25 cellular contexts compared by ENCODE assay signal in genomic region chr4:166602068-166602467, GRCh38.
"Had no signal": no experiment of that assay in that cellular context is flagged by ENCODE, and none has a peak within 500 bp of the region (broad histone marks: within the 10 kb centered on the region; RNA-seq: fewer than 3 reads in every experiment).

No MANE protein-coding gene starts in this region.

- H3K4me3 Mint-ChIP-seq: dendritic cell treated with granulocyte-macrophage colony-stimulating factor and Interleukin-4, amounts not matched to agents 40 ng/mL and 50 ng/mL, for 4 days; natural killer cell; stimulated activated naive CD8-positive, alpha-beta T cell treated with anti-CD3 and anti-CD28 coated beads, Interleukin-15, amount 100 ng/mL, for 72 hours had no signal

- H3K9me3 ChIP-seq: colonic mucosa, esophagus muscularis mucosa, gastroesophageal sphincter, lower lobe of right lung, neutrophil, suprapubic skin, transverse colon, upper lobe of right lung, uterus had no signal

- H3K27ac ChIP-seq: colonic mucosa, esophagus muscularis mucosa, foreskin keratinocyte, gastroesophageal sphincter, heart left ventricle, hepatocyte, lower lobe of right lung, neutrophil, skin epidermis, suprapubic skin, transverse colon, upper lobe of right lung, uterus had no signal

- H3K36me3 Mint-ChIP-seq: natural killer cell had no signal

- H3K4me1 ChIP-seq: colonic mucosa, esophagus muscularis mucosa, foreskin keratinocyte, gastroesophageal sphincter, heart left ventricle, lower lobe of right lung, suprapubic skin, transverse colon, upper lobe of right lung, uterus had no signal

- H3K4me3 ChIP-seq: colonic mucosa, esophagus muscularis mucosa, gastroesophageal sphincter, heart left ventricle, hepatocyte, lower lobe of right lung, skin epidermis, suprapubic skin, transverse colon, upper lobe of right lung, uterus had no signal

- H3K27me3 ChIP-seq: colonic mucosa, esophagus muscularis mucosa, foreskin keratinocyte, gastroesophageal sphincter, heart left ventricle, hepatocyte, neutrophil, suprapubic skin, transverse colon, upper lobe of right lung, uterus had no signal

- ATAC-seq: foreskin keratinocyte; gastroesophageal sphincter; heart left ventricle; left colon; left ventricle myocardium superior; lower lobe of right lung; natural killer cell; stimulated activated naive CD8-positive, alpha-beta T cell treated with anti-CD3 and anti-CD28 coated beads, Interleukin-15, amount 100 ng/mL, for 72 hours; upper lobe of right lung had no signal

- H3K4me2 ChIP-seq: hepatocyte had no signal

- H3K9me3 Mint-ChIP-seq: dendritic cell treated with granulocyte-macrophage colony-stimulating factor and Interleukin-4, amounts not matched to agents 40 ng/mL and 50 ng/mL, for 4 days had no signal

- H3K27me3 Mint-ChIP-seq: dendritic cell treated with granulocyte-macrophage colony-stimulating factor and Interleukin-4, amounts not matched to agents 40 ng/mL and 50 ng/mL, for 4 days; stimulated activated naive CD8-positive, alpha-beta T cell treated with anti-CD3 and anti-CD28 coated beads, Interleukin-15, amount 100 ng/mL, for 72 hours had no signal

- DNase-seq: central memory CD4-positive, alpha-beta T cell; colonic mucosa; effector CD8-positive, alpha-beta T cell; foreskin keratinocyte; heart left ventricle; kidney glomerular epithelial cell; left colon; left ventricle myocardium superior; lower lobe of right lung; natural killer cell; stimulated activated CD4-positive, alpha-beta T cell treated with anti-CD3 and anti-CD28 coated beads, Interleukin-1b, Interleukin-23, amount 100 ng/mL, for 48 hours; stimulated activated CD4-positive, alpha-beta T cell treated with anti-CD3 and anti-CD28 coated beads, Interleukin-4, amount 100 ng/mL, for 1 hour; stimulated activated CD8-positive, alpha-beta memory T cell treated with anti-CD3 and anti-CD28 coated beads, Interleukin-4, amount 100 ng/mL, for 48 hours; stimulated activated naive CD4-positive, alpha-beta T cell; stimulated activated naive CD8-positive, alpha-beta T cell treated with anti-CD3 and anti-CD28 coated beads, Interleukin-15, amount 100 ng/mL, for 72 hours; transverse colon; upper lobe of right lung; uterus had no signal

- H2AFZ ChIP-seq: hepatocyte had no signal

- H3K27ac Mint-ChIP-seq: dendritic cell treated with granulocyte-macrophage colony-stimulating factor and Interleukin-4, amounts not matched to agents 40 ng/mL and 50 ng/mL, for 4 days; natural killer cell; stimulated activated naive CD8-positive, alpha-beta T cell treated with anti-CD3 and anti-CD28 coated beads, Interleukin-15, amount 100 ng/mL, for 72 hours had no signal

- H3K4me1 Mint-ChIP-seq: natural killer cell; stimulated activated naive CD8-positive, alpha-beta T cell treated with anti-CD3 and anti-CD28 coated beads, Interleukin-15, amount 100 ng/mL, for 72 hours had no signal

- H3K36me3 ChIP-seq: colonic mucosa, esophagus muscularis mucosa, gastroesophageal sphincter, heart left ventricle, lower lobe of right lung, neutrophil, suprapubic skin, transverse colon, upper lobe of right lung, uterus had no signal
